In the genomic region with DNA sequence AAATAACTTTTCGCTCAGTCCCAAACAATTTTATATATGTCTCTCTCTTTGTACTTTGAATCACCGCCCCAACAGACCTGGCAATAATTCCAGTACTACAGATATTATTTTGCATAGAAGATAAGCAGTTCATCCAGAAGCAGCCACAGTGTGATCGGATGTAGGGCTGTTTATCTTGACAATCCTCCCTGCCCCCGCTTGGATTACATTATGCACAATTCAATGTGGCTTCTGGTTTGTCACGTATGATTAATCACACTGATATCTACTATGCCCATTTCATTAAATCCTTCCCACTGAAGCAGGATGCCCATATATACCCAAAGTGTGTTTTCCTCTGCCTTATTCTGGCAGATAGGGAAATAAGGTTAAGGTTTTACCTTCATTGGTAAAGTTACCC, we compare ENCODE assay signal across 22 cellular contexts.
"Had no signal": no experiment of that assay in that cellular context is flagged by ENCODE, and none has a peak within 500 bp of the region (broad histone marks: within the 10 kb centered on the region; RNA-seq: fewer than 3 reads in every experiment).

No MANE protein-coding gene starts in this region.

- H3K36me3 ChIP-seq: breast epithelium, esophagus muscularis mucosa, gastroesophageal sphincter, heart left ventricle, tibial artery, uterus had no signal

- ATAC-seq: activated CD4-positive, alpha-beta T cell treated with anti-CD3 and anti-CD28 coated beads for 36 hours; activated CD8-positive, alpha-beta T cell treated with anti-CD3 and anti-CD28 coated beads for 36 hours; activated T-helper 17 cell treated with anti-CD3 and anti-CD28 coated beads, Interleukin-2, amount 50 U/mL, for 72 hours; gastroesophageal sphincter; WTC11 had no signal

- H3K27me3 Mint-ChIP-seq: activated CD4-positive, alpha-beta T cell treated with anti-CD3 and anti-CD28 coated beads for 36 hours; activated CD8-positive, alpha-beta T cell treated with anti-CD3 and anti-CD28 coated beads for 36 hours; activated naive CD8-positive, alpha-beta T cell treated with anti-CD3 and anti-CD28 coated beads, Interleukin-2, amount 10 ng/mL, durations not matched to agents 7 days and 5 days; activated T-helper 17 cell treated with anti-CD3 and anti-CD28 coated beads, Interleukin-2, amount 50 U/mL, for 72 hours; dendritic cell treated with granulocyte-macrophage colony-stimulating factor and Interleukin-4, amounts not matched to agents 40 ng/mL and 50 ng/mL, for 4 days; memory B cell; progenitor cell of endocrine pancreas had no signal

- H3K36me3 Mint-ChIP-seq: activated naive CD8-positive, alpha-beta T cell treated with anti-CD3 and anti-CD28 coated beads, Interleukin-2, amount 10 ng/mL, durations not matched to agents 7 days and 5 days; memory B cell; WTC11 had no signal

- H3K27ac ChIP-seq: breast epithelium, esophagus muscularis mucosa, gastroesophageal sphincter, tibial artery, uterus had no signal

- DNase-seq: activated CD4-positive, alpha-beta T cell treated with anti-CD3 and anti-CD28 coated beads for 36 hours; activated CD8-positive, alpha-beta T cell treated with anti-CD3 and anti-CD28 coated beads for 36 hours; activated naive CD4-positive, alpha-beta T cell; activated naive CD8-positive, alpha-beta T cell treated with anti-CD3 and anti-CD28 coated beads, Interleukin-2, amount 10 ng/mL, durations not matched to agents 7 days and 5 days; activated T-cell treated with anti-CD3 and anti-CD28 coated beads, Interleukin-2, amount 50 U/mL, for 1 hour; anterior cingulate cortex; cerebellar nuclear complex; effector memory CD4-positive, alpha-beta T cell; heart left ventricle; stimulated activated CD4-positive, alpha-beta T cell treated with anti-CD3 and anti-CD28 coated beads, Interleukin-2, amount 100 ng/mL, for 24 hours; stimulated activated naive CD4-positive, alpha-beta T cell treated with Interleukin-2 at 50 U/mL for 16 hours; tibial artery; uterus had no signal

- H3K4me3 ChIP-seq: breast epithelium, esophagus muscularis mucosa, gastroesophageal sphincter, heart left ventricle, tibial artery, uterus had no signal

- H3K9me3 Mint-ChIP-seq: activated CD8-positive, alpha-beta T cell treated with anti-CD3 and anti-CD28 coated beads for 36 hours; activated naive CD8-positive, alpha-beta T cell treated with anti-CD3 and anti-CD28 coated beads, Interleukin-2, amount 10 ng/mL, durations not matched to agents 7 days and 5 days; activated T-helper 17 cell treated with anti-CD3 and anti-CD28 coated beads, Interleukin-2, amount 50 U/mL, for 72 hours; dendritic cell treated with granulocyte-macrophage colony-stimulating factor and Interleukin-4, amounts not matched to agents 40 ng/mL and 50 ng/mL, for 4 days; T-helper 1 cell treated with Interleukin-12 subunit alpha and Interleukin-12 subunit beta and Interleukin-4 antibody, amounts not matched to agents 30 μg/mL and 1 μg/mL, for 36 hours; WTC11 had no signal

- H3K4me3 Mint-ChIP-seq: activated CD4-positive, alpha-beta T cell treated with anti-CD3 and anti-CD28 coated beads for 36 hours; activated CD8-positive, alpha-beta T cell treated with anti-CD3 and anti-CD28 coated beads for 36 hours; activated naive CD8-positive, alpha-beta T cell treated with anti-CD3 and anti-CD28 coated beads, Interleukin-2, amount 10 ng/mL, durations not matched to agents 7 days and 5 days; activated T-helper 17 cell treated with anti-CD3 and anti-CD28 coated beads, Interleukin-2, amount 50 U/mL, for 72 hours; dendritic cell treated with granulocyte-macrophage colony-stimulating factor and Interleukin-4, amounts not matched to agents 40 ng/mL and 50 ng/mL, for 4 days; memory B cell; T-helper 1 cell treated with Interleukin-12 subunit alpha and Interleukin-12 subunit beta and Interleukin-4 antibody, amounts not matched to agents 30 μg/mL and 1 μg/mL, for 36 hours; WTC11 had no signal

- H3K27ac Mint-ChIP-seq: activated CD4-positive, alpha-beta T cell treated with anti-CD3 and anti-CD28 coated beads for 36 hours; activated CD8-positive, alpha-beta T cell treated with anti-CD3 and anti-CD28 coated beads for 36 hours; activated naive CD8-positive, alpha-beta T cell treated with anti-CD3 and anti-CD28 coated beads, Interleukin-2, amount 10 ng/mL, durations not matched to agents 7 days and 5 days; activated T-helper 17 cell treated with anti-CD3 and anti-CD28 coated beads, Interleukin-2, amount 50 U/mL, for 72 hours; dendritic cell treated with granulocyte-macrophage colony-stimulating factor and Interleukin-4, amounts not matched to agents 40 ng/mL and 50 ng/mL, for 4 days; memory B cell; progenitor cell of endocrine pancreas; T-helper 1 cell treated with Interleukin-12 subunit alpha and Interleukin-12 subunit beta and Interleukin-4 antibody, amounts not matched to agents 30 μg/mL and 1 μg/mL, for 36 hours; WTC11 had no signal

- H3K9me3 ChIP-seq: breast epithelium, esophagus muscularis mucosa, gastroesophageal sphincter, heart left ventricle, tibial artery, uterus had no signal

- H3K4me1 Mint-ChIP-seq: activated CD4-positive, alpha-beta T cell treated with anti-CD3 and anti-CD28 coated beads for 36 hours; activated naive CD8-positive, alpha-beta T cell treated with anti-CD3 and anti-CD28 coated beads, Interleukin-2, amount 10 ng/mL, durations not matched to agents 7 days and 5 days; activated T-helper 17 cell treated with anti-CD3 and anti-CD28 coated beads, Interleukin-2, amount 50 U/mL, for 72 hours; memory B cell had no signal

- H3K4me1 ChIP-seq: breast epithelium, uterus had no signal

- H3K27me3 ChIP-seq: breast epithelium, esophagus muscularis mucosa, gastroesophageal sphincter, heart left ventricle, tibial artery, uterus had no signal
